In the genomic region with DNA sequence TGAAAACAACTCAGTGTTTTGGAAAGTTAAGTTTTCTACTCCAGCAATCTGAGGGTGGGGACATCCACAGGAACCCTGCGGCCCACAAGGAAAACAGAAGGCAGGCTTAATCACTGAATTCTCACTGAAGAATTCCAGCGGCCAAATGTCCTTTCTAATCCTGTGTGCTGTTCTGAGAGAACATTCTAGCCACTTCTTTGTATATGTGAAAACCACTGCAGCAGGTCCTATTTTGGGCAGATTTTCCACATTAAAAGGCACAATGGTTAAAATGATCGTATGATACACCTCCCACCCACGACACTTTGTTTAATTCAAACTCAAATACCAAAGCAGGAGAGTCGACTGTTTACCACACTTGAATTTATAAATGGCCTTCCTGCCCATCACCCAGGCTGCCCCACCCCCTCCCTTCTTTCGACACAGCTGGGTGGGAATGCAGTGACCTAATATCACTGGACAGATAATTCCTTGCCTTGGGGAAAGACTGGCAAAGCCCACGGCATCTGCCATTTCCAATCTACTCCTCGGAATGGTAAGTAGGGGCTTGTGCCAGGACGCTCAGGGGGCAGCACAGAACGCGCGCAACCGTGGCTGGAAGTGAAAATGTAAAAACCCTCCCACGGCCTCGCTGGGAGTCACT, we compare ENCODE assay signal across 1 cellular context.
TF ChIP-seq lines count a peak whose summit lies in the region.

No MANE protein-coding gene starts in this region.

TF ChIP-seq in HepG2, 621 proteins besides CTCF, POLR2A, EP300 and RAD21:
- TF ChIP-seq CEBPZ (IDR thresholded peaks at IDR 0.05; ENCODE audit: low read length), result no peak
- no peak for TF ChIP-seq ZNF263 (CRISPR knock-in tag; IDR thresholded peaks at IDR 0.05)
- no peak for TF ChIP-seq ZNF556 (CRISPR knock-in tag; IDR thresholded peaks at IDR 0.05; ENCODE audit: borderline replicate concordance)
- no peak for TF ChIP-seq ZBTB43 (CRISPR knock-in tag; conservative IDR thresholded peaks at IDR 0.05)
- TF ChIP-seq ZNF878 (CRISPR knock-in tag; IDR thresholded peaks at IDR 0.05), result no peak
